Comparison of ENCODE assay signal across 8 cellular contexts in genomic region chr7:55280031-55280454, GRCh38.
DNase-seq lines count a peak whose midpoint lies in the region; ATAC-seq and TF ChIP-seq lines count a peak whose summit lies in the region.

No MANE protein-coding gene starts in this region.

- H3K36me3 Mint-ChIP-seq in endothelial cell (ENCODE audit: low read depth, unreplicated experiment) = no peaks in the 10 kb centered on the region

- peak; percentile 62 for TF ChIP-seq CTCF in endothelial cell (IDR thresholded peaks at IDR 0.05; ENCODE audit: unreplicated experiment)

- peak; percentile 94 for ATAC-seq in GM19438 (IDR thresholded peaks at IDR 0.05; ENCODE audit: low read depth, unreplicated experiment)
- ATAC-seq in HG03469 (IDR thresholded peaks at IDR 0.05; ENCODE audit: unreplicated experiment) = peak; percentile 91

- H3K4me1 Mint-ChIP-seq in endothelial cell (ENCODE audit: unreplicated experiment) = no peaks in the 10 kb centered on the region

- H3K9me3 Mint-ChIP-seq in endothelial cell (ENCODE audit: unreplicated experiment) = no peaks in the 10 kb centered on the region

- peaks cover 3% of the 10 kb centered on the region for H3K27me3 Mint-ChIP-seq in endothelial cell (ENCODE audit: unreplicated experiment)

- DNase-seq in D341Med (ENCODE audit: low spot score) (peak; percentile 83), NCI-H82 (lab: John Stamatoyannopoulos, UW) (peak; percentile 88), endothelial cell (ENCODE audit: low spot score) (peak; percentile 80), middle frontal gyrus (ENCODE audit: extremely low spot score, low spot score) (peak; percentile 36)
- DNase-seq in activated CD8-positive, alpha-beta memory T cell treated with anti-CD3 and anti-CD28 coated beads for 1 hour (ENCODE audit: extremely low read depth in 1 of 2, low read depth in 1 of 2) = peak; percentile 19 to 24
- DNase-seq in stimulated activated naive CD4-positive, alpha-beta T cell treated with Interleukin-2 at 50 U/mL for 16 hours (lab: John Stamatoyannopoulos, UW) = peak; percentile 39

- H3K4me3 Mint-ChIP-seq in endothelial cell (ENCODE audit: unreplicated experiment) = no peak overlapping the region

- no peak overlapping the region for H3K27ac Mint-ChIP-seq in endothelial cell (ENCODE audit: unreplicated experiment)

Comparison
In these comparisons a context has a peak if more than half of its experiments do, and no peak if none do; other contexts are left out.
1. Peak in every context shown above with its lines: DNase-seq and ATAC-seq.
2. DNase-seq: peak in every context shown above with its lines; median percentile 88 in NCI-H82; 83 in D341Med; 80 in endothelial cell; 39 in stimulated activated naive CD4-positive, alpha-beta T cell treated with Interleukin-2 at 50 U/mL for 16 hours; 36 in middle frontal gyrus; 22 in activated CD8-positive, alpha-beta memory T cell treated with anti-CD3 and anti-CD28 coated beads for 1 hour.